Comparison of ENCODE assay signal across 1 cellular context in the genomic region with DNA sequence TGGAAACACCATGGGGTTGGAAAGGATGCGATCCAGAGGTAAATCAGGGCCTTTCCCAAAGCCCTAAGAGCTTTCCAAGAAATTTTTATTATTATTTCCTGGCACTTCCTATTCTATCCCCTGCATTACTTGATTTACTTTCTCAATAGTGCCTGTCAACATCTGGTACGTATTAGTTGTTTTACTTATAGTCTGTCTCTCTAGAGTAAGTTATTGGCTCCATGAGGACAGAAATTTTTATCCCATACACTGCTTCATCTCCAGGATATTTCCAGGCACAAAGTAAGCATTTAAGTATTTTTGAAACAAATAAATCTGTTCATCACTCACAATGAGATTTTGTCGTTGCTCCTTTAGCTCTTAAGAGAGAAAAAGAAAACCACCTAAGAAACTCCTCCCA.
TF ChIP-seq lines count a peak whose summit lies in the region.

No MANE protein-coding gene starts in this region.

TF ChIP-seq in IMR-90, 13 proteins besides CTCF, POLR2A, EP300 and RAD21:
- TF ChIP-seq FOS (IDR thresholded peaks at IDR 0.05; ENCODE audit: low read depth, low read length) (no peak), NFE2L2 (IDR thresholded peaks at IDR 0.05; ENCODE audit: low read depth, low read length) (no peak), MAZ (IDR thresholded peaks at IDR 0.05; ENCODE audit: borderline replicate concordance, low read depth, low read length) (no peak), CHD1 (IDR thresholded peaks at IDR 0.05; ENCODE audit: low read depth, low read length) (no peak), MAFK (IDR thresholded peaks at IDR 0.05; ENCODE audit: low read depth, low read length) (no peak), CEBPB (IDR thresholded peaks at IDR 0.05; ENCODE audit: low read depth, low read length) (no peak), RCOR1 (IDR thresholded peaks at IDR 0.05; ENCODE audit: insufficient replicate concordance, low read length) (no peak), BHLHE40 (IDR thresholded peaks at IDR 0.05; ENCODE audit: low read depth, low read length) (no peak)
